In genomic region chr1:12618661-12619395, GRCh38 we compare ENCODE assay signal across 8 cellular contexts. TPM values are rescaled to one million over a fixed set of nuclear protein-coding genes. Genes with fewer than 3 reads are reported as not detected.
A peak's percentile ranks its signal among the peaks of the same experiment; 100 is the strongest.
DNase-seq lines count a peak whose midpoint lies in the region; ATAC-seq and TF ChIP-seq lines count a peak whose summit lies in the region.

No MANE protein-coding gene starts in this region.

- H4K20me1 ChIP-seq in KMS-11 (ENCODE audit: insufficient read depth): no peaks in the 10 kb centered on the region

- peak overlapping the region; percentile 84 for H3K27ac ChIP-seq in CD4-positive, alpha-beta T cell (ENCODE audit: low read depth, low read length)
- no peak overlapping the region for H3K27ac ChIP-seq in KMS-11

- TF ChIP-seq CTCF in CD4-positive, alpha-beta T cell (IDR thresholded peaks at IDR 0.05): no peak
- TF ChIP-seq CTCF in KMS-11 (conservative IDR thresholded peaks at IDR 0.05; ENCODE audit: low read depth, low read length): no peak
- TF ChIP-seq CTCF in lower leg skin (IDR thresholded peaks at IDR 0.05): no peak

- peak overlapping the region; percentile 88 for H3K27ac Mint-ChIP-seq in CD4-positive, alpha-beta T cell

- no peak overlapping the region for H3K9ac ChIP-seq in KMS-11

- no peaks in the 10 kb centered on the region for H3K27me3 Mint-ChIP-seq in CD4-positive, alpha-beta T cell

- H3K27me3 ChIP-seq in CD4-positive, alpha-beta T cell (ENCODE audit: control insufficient read depth, insufficient read depth, low read length): no peaks in the 10 kb centered on the region
- peaks cover 15% of the 10 kb centered on the region for H3K27me3 ChIP-seq in KMS-11 (ENCODE audit: insufficient read depth, low read depth)

- TF ChIP-seq POLR2A in lower leg skin (IDR thresholded peaks at IDR 0.05): no peak

- POLR2A ChIA-PET in CD4-positive, alpha-beta T cell (lab: Charles Lee): interaction anchor here (0.6 to 6.4 kb wide), 24 partner anchors 13 to 711 kb away, joined by 3 to 161 read pairs (median 4); no protein-coding TSS in a partner anchor

- H3K4me1 Mint-ChIP-seq in CD4-positive, alpha-beta T cell (ENCODE audit: low read depth): peaks cover 54% of the 10 kb centered on the region

- WGBS in lower leg skin, 2 donors: 4 to 6% methylated on average over 27 to 28 of the region's 28 CpGs

- no peaks in the 10 kb centered on the region for H3K9me3 ChIP-seq in CD4-positive, alpha-beta T cell (ENCODE audit: control insufficient read depth, low read length)

- CTCF ChIA-PET in CD4-positive, alpha-beta T cell (lab: Charles Lee): interaction anchor here (1.1 to 7.0 kb wide), 10 partner anchors 15 to 304 kb away, joined by 3 to 78 read pairs (median 8); no protein-coding TSS in a partner anchor

- peak overlapping the region; percentile 54; the same call in 1 of the 2 replicates for H2AFZ ChIP-seq in KMS-11 (ENCODE audit: low read depth)

- no peaks in the 10 kb centered on the region for H3K36me3 ChIP-seq in KMS-11 (ENCODE audit: insufficient read depth)

- H3K4me3 Mint-ChIP-seq in CD4-positive, alpha-beta T cell: peak overlapping the region; percentile 99

- intact Hi-C loops in CD4-positive, alpha-beta T cell (cut with DNase I, micrococcal nuclease): loop anchor here (1.0 to 10.0 kb wide), 10 partner anchors 15 to 502 kb away; no protein-coding TSS in a partner anchor
- intact Hi-C loops in lower leg skin (cut with DNase I; ENCODE audit: low total_unique reads): no loop called here

- H3K36me3 Mint-ChIP-seq in CD4-positive, alpha-beta T cell (ENCODE audit: low read depth): peaks cover 38% of the 10 kb centered on the region

- no peaks in the 10 kb centered on the region for H3K79me2 ChIP-seq in KMS-11 (ENCODE audit: insufficient read depth, low read depth)

- peak overlapping the region; percentile 38; the same call in 1 of the 2 replicates for H3K4me2 ChIP-seq in KMS-11

- peak in 9 of 10 experiments; percentile 25 to 69 (median 51) for DNase-seq in CD4-positive, alpha-beta T cell
- DNase-seq in activated CD4-positive, alpha-beta T cell treated with anti-CD3 and anti-CD28 coated beads for 48 hours: peak; percentile 85
- DNase-seq in dedifferentiated amniotic fluid mesenchymal stem cell (ENCODE audit: extremely low spot score): peak; percentile 42
- peak; percentile 79 to 95 for DNase-seq in lower leg skin (ENCODE audit: low spot score in 2 of 2)
- peak; percentile 75 for DNase-seq in stimulated activated CD4-positive, alpha-beta T cell treated with anti-CD3 and anti-CD28 coated beads, Interleukin-4, amount 100 ng/mL, for 24 hours
- no peak for DNase-seq in NCI-H128 (lab: John Stamatoyannopoulos, UW; ENCODE audit: unreplicated experiment)

- ATAC-seq in CD4-positive, alpha-beta T cell (ENCODE audit: poor library complexity): peak; percentile 41
- no peak for ATAC-seq in GM19328 (IDR thresholded peaks at IDR 0.05; ENCODE audit: unreplicated experiment)

- H3K9me3 Mint-ChIP-seq in CD4-positive, alpha-beta T cell: no peaks in the 10 kb centered on the region

- H3K4me1 ChIP-seq in KMS-11 (ENCODE audit: low read depth, poor library complexity, severe bottlenecking): peaks cover 18% of the 10 kb centered on the region

- H3K4me3 ChIP-seq in KMS-11 (IDR thresholded peaks at IDR 0.05; ENCODE audit: insufficient read depth, low read depth, low read length): no peak overlapping the region
- peak overlapping the region; percentile 41 for H3K4me3 ChIP-seq in lower leg skin (ENCODE audit: low read depth, poor library complexity, severe bottlenecking)

RNA-seq across cellular contexts. Expression of gene DHRS3, which starts 0.8 kb away (rescaled TPM):
- 100 to 1,000 TPM; 102 to 108 TPM for total RNA-seq in CD4-positive, alpha-beta T cell
- total RNA-seq in lower leg skin: 100 to 1,000 TPM in 3 of 4 donors, 10 to 100 TPM in 1; 92.4 to 130 (median 107) TPM

RNA-seq across cellular contexts. Expression of gene AADACL4, which starts 25.1 kb away (rescaled TPM):
- not detected for total RNA-seq in CD4-positive, alpha-beta T cell
- under 1 TPM in 1 of 4 donors, not detected in 3; 0.59 TPM for total RNA-seq in lower leg skin
